ENCODE assay signal across 9 cellular contexts in genomic region chr5:55438931-55439477, GRCh38.
A peak's percentile ranks its signal among the peaks of the same experiment; 100 is the strongest.
DNase-seq lines count a peak whose midpoint lies in the region; TF ChIP-seq lines count a peak whose summit lies in the region.
"Had no signal": no experiment of that assay in that cellular context is flagged by ENCODE, and none has a peak within 500 bp of the region (broad histone marks: within the 10 kb centered on the region; RNA-seq: fewer than 3 reads in every experiment).

No MANE protein-coding gene starts in this region.

- TF ChIP-seq POLR2A in suprapubic skin (IDR thresholded peaks at IDR 0.05) (no peak), erythroblast (IDR thresholded peaks at IDR 0.05; ENCODE audit: low read length) (no peak)

- H3K4me1 ChIP-seq in HUES6 (ENCODE audit: control insufficient read depth, insufficient read depth, low read length) = peaks cover 43% of the 10 kb centered on the region
- H3K4me1 ChIP-seq in suprapubic skin = peaks cover 59% of the 10 kb centered on the region

- H3K36me3 ChIP-seq in HUES6 (ENCODE audit: control insufficient read depth, insufficient read depth, low read length) (peaks cover 44% of the 10 kb centered on the region), suprapubic skin (peaks cover 3% of the 10 kb centered on the region)

- TF ChIP-seq CTCF in choroid plexus epithelial cell (conservative IDR thresholded peaks at IDR 0.05; ENCODE audit: low read depth, low read length) (no peak), suprapubic skin (IDR thresholded peaks at IDR 0.05) (no peak)

- H3K4me3 ChIP-seq in HUES6 (ENCODE audit: low read depth, low read length) (no peak overlapping the region), choroid plexus epithelial cell (ENCODE audit: low read depth, low read length) (no peak overlapping the region), suprapubic skin (no peak overlapping the region)

- DNase-seq in choroid plexus epithelial cell (ENCODE audit: low read depth) (peak; percentile 91), medulla oblongata (ENCODE audit: extremely low spot score) (peak; percentile 68), suprapubic skin (ENCODE audit: low spot score in 2 of 2) (no peak), NCI-H524 (lab: John Stamatoyannopoulos, UW) (no peak), iPS-NIHi11 (ENCODE audit: low spot score) (no peak), erythroblast (lab: John Stamatoyannopoulos, UW) (no peak)
- no peak for DNase-seq in stimulated activated naive CD4-positive, alpha-beta T cell (lab: John Stamatoyannopoulos, UW)
- DNase-seq: T-helper 1 cell had no signal

- 64% methylated on average over 4 of the region's 4 CpGs for WGBS in suprapubic skin

- H3K27me3 ChIP-seq in HUES6 (ENCODE audit: control insufficient read depth, insufficient read depth, low read length) (no peaks in the 10 kb centered on the region), suprapubic skin (no peaks in the 10 kb centered on the region)

- H3K9ac ChIP-seq in HUES6 (ENCODE audit: low read length) = peak overlapping the region; percentile 62

- H3K27ac ChIP-seq in HUES6 (ENCODE audit: low read depth, low read length) (peak overlapping the region; percentile 97; the same call in 1 of the 2 replicates), suprapubic skin (peak overlapping the region; percentile 87)

- H3K9me3 ChIP-seq in HUES6 (ENCODE audit: control insufficient read depth, insufficient read depth, low read depth, low read length) (peaks cover 16% of the 10 kb centered on the region), suprapubic skin (no peaks in the 10 kb centered on the region)

- TF ChIP-seq EP300 in suprapubic skin (IDR thresholded peaks at IDR 0.05) = no peak

Comparison
In these comparisons a context has a peak if more than half of its experiments do, and no peak if none do; other contexts are left out.
1. DNase-seq: peak in choroid plexus epithelial cell (single experiment) and medulla oblongata (single experiment); none in suprapubic skin (0 of 2), NCI-H524 (0 of 2), iPS-NIHi11 (single experiment), erythroblast (0 of 2) and stimulated activated naive CD4-positive, alpha-beta T cell (0 of 6).